In the genomic region with DNA sequence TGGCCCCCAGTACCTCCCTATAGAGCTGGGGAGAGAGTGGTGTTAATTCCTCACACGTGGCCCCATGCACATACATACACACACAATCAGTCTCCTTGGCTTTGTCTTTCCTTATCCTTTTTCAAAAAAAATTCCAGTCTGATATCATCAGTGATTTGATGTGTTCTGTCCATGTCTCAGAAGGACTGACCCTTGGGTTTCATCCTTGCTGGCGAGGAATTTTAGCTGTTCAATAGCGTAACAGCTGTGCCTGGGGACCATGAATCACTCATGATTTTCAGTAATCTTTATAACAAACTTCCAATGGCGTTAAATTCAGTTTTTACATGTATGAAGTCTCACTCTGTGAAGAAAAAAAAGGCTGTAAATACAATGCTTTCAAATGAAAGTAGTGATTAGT, we compare ENCODE assay signal across 32 cellular contexts.
"Had no signal": no experiment of that assay in that cellular context is flagged by ENCODE, and none has a peak within 500 bp of the region (broad histone marks: within the 10 kb centered on the region; RNA-seq: fewer than 3 reads in every experiment).

No MANE protein-coding gene starts in this region.

- H3K4me3 Mint-ChIP-seq: immature natural killer cell; mesothelial cell of epicardium; naive B cell; natural killer cell; neural crest cell; stimulated activated naive B cell treated with anti-CD40 and anti-IgM and Interleukin-4, amounts not matched to agents 10 μg/mL and 1 μg/mL and 100 μg/mL, for 72 hours had no signal

- H3K27me3 Mint-ChIP-seq: stimulated activated naive B cell treated with anti-CD40 and anti-IgM and Interleukin-4, amounts not matched to agents 10 μg/mL and 1 μg/mL and 100 μg/mL, for 72 hours had no signal

- H3K9me3 ChIP-seq: left lung, lower lobe of right lung, pancreas, prostate gland, stomach, suprapubic skin, thoracic aorta, tibial artery, upper lobe of right lung had no signal

- H3K9me3 Mint-ChIP-seq: mesothelial cell of epicardium; natural killer cell; neural crest cell; stimulated activated naive B cell treated with anti-CD40 and anti-IgM and Interleukin-4, amounts not matched to agents 10 μg/mL and 1 μg/mL and 100 μg/mL, for 72 hours had no signal

- H3K4me2 ChIP-seq: smooth muscle cell had no signal

- DNase-seq: hypothalamus; immature natural killer cell; kidney; left colon; left lung; lower lobe of right lung; mammary epithelial cell; mesendoderm; naive B cell; natural killer cell; nucleus accumbens; pancreas; posterior cingulate gyrus; retina; right cardiac atrium; stimulated activated CD4-positive, alpha-beta T cell treated with anti-CD3 and anti-CD28 coated beads, Interleukin-1b, Interleukin-23, amount 100 ng/mL, for 48 hours; stimulated activated CD4-positive, alpha-beta T cell treated with anti-CD3 and anti-CD28 coated beads, Interleukin-2, amount 100 ng/mL, for 48 hours; stimulated activated CD4-positive, alpha-beta T cell treated with anti-CD3 and anti-CD28 coated beads, Interleukin-4, amount 100 ng/mL, for 4 hours; stimulated activated naive B cell treated with anti-CD40 and anti-IgM and Interleukin-4, amounts not matched to agents 10 μg/mL and 1 μg/mL and 100 μg/mL, for 72 hours; stimulated activated naive CD8-positive, alpha-beta T cell treated with anti-CD3 and anti-CD28 coated beads, Interleukin-15, Interleukin-2, amounts not matched to agents 100 U/mL and 50 U/mL, for 24 hours; stomach; tibial artery; trophoblast cell; upper lobe of right lung had no signal

- H3K27ac ChIP-seq: left lung, lower lobe of right lung, pancreas, prostate gland, stomach, suprapubic skin, thoracic aorta, tibial artery, upper lobe of right lung had no signal

- H3K36me3 ChIP-seq: left lung, lower lobe of right lung, pancreas, prostate gland, stomach, suprapubic skin, thoracic aorta, tibial artery, upper lobe of right lung had no signal

- H3K27me3 ChIP-seq: left lung, suprapubic skin, tibial artery, upper lobe of right lung had no signal

- H3K27ac Mint-ChIP-seq: immature natural killer cell; mesothelial cell of epicardium; naive B cell; natural killer cell; stimulated activated naive B cell treated with anti-CD40 and anti-IgM and Interleukin-4, amounts not matched to agents 10 μg/mL and 1 μg/mL and 100 μg/mL, for 72 hours had no signal

- H3K4me3 ChIP-seq: left lung, lower lobe of right lung, pancreas, prostate gland, smooth muscle cell, stomach, suprapubic skin, thoracic aorta, tibial artery, upper lobe of right lung had no signal

- FAIRE-seq: islet of Langerhans, kidney, pancreas, urothelium cell line had no signal

- H3K36me3 Mint-ChIP-seq: immature natural killer cell; mesothelial cell of epicardium; naive B cell; natural killer cell; stimulated activated naive B cell treated with anti-CD40 and anti-IgM and Interleukin-4, amounts not matched to agents 10 μg/mL and 1 μg/mL and 100 μg/mL, for 72 hours had no signal

- H3K4me1 Mint-ChIP-seq: immature natural killer cell; mesothelial cell of epicardium; naive B cell; natural killer cell; stimulated activated naive B cell treated with anti-CD40 and anti-IgM and Interleukin-4, amounts not matched to agents 10 μg/mL and 1 μg/mL and 100 μg/mL, for 72 hours had no signal
